13 cellular contexts compared by ENCODE assay signal in genomic region chr12:112998997-112999767, GRCh38. TPM values are rescaled to one million over a fixed set of nuclear protein-coding genes. Genes with fewer than 3 reads are reported as not detected.
A peak's percentile ranks its signal among the peaks of the same experiment; 100 is the strongest.
DNase-seq lines count a peak whose midpoint lies in the region; ATAC-seq and TF ChIP-seq lines count a peak whose summit lies in the region.
"Had no signal": no experiment of that assay in that cellular context is flagged by ENCODE, and none has a peak within 500 bp of the region (broad histone marks: within the 10 kb centered on the region; RNA-seq: fewer than 3 reads in every experiment).

No MANE protein-coding gene starts in this region.

- peaks cover 0 to 4% (median 0%) of the 10 kb centered on the region in 7 donors for H3K9me3 Mint-ChIP-seq in naive B cell

- DNase-seq in NCI-H1105 treated with DMSO at 0.1 percent for 48 hours (lab: John Stamatoyannopoulos, UW): peak; percentile 30
- DNase-seq in NCI-H1105 (lab: John Stamatoyannopoulos, UW): no peak
- DNase-seq in NCI-H1417 (lab: John Stamatoyannopoulos, UW): peak in 2 of 3 experiments; percentile 58 to 87
- peak; percentile 66 for DNase-seq in naive B cell
- no peak for DNase-seq in DMS114 treated with DMSO at 0.1 percent for 48 hours (lab: John Stamatoyannopoulos, UW; ENCODE audit: unreplicated experiment)
- no peak for DNase-seq in stimulated activated naive CD4-positive, alpha-beta T cell (lab: John Stamatoyannopoulos, UW)
- no peak for DNase-seq in GM10266 (ENCODE audit: extremely low spot score)
- DNase-seq: 8988T; activated CD4-positive, CD25-positive, alpha-beta regulatory T cell; aorta; left ventricle myocardium inferior; NCI-H2081 treated with DMSO at 0.1 percent for 48 hours had no signal

- TF ChIP-seq CTCF in GM10266 (IDR thresholded peaks at IDR 0.05; ENCODE audit: control insufficient read depth, insufficient read depth, low read depth, missing control alignments): no peak

- peaks cover 33 to 47% of the 10 kb centered on the region in 2 donors for H3K36me3 Mint-ChIP-seq in naive B cell

- ATAC-seq in HG02623 (IDR thresholded peaks at IDR 0.05; ENCODE audit: unreplicated experiment) (peak; percentile 82), naive B cell (ENCODE audit: low read depth in 2 of 2) (peak; percentile 95)

- peaks cover 23 to 30% (median 26%) of the 10 kb centered on the region in 3 donors for H3K4me1 Mint-ChIP-seq in naive B cell

- H3K27me3 Mint-ChIP-seq in naive B cell: no peaks in the 10 kb centered on the region

- H3K4me3 Mint-ChIP-seq in naive B cell: peak overlapping the region in 6 of 8 donors; percentile 27 to 70 (median 60)

- peak overlapping the region; percentile 80 to 96 (median 88) for H3K27ac Mint-ChIP-seq in naive B cell

RNA-seq across cellular contexts. Expression of gene OAS2, which starts 20.9 kb away (rescaled TPM):
- 10 to 100 TPM; 15.4 to 56.4 (median 37.2) TPM for polyA plus RNA-seq in naive B cell (ENCODE audit: low read depth in 6 of 6)

RNA-seq across cellular contexts. Expression of gene DTX1, which starts 57.3 kb away (rescaled TPM):
- polyA plus RNA-seq in naive B cell (ENCODE audit: low read depth in 6 of 6): 10 to 100 TPM in 3 of 6 donors, 1 to 10 TPM in 3; 1.9 to 16.8 (median 9.8) TPM

Comparison
In these comparisons a context has a peak if more than half of its experiments do, and no peak if none do; other contexts are left out.
1. DNase-seq: peak in NCI-H1105 treated with DMSO at 0.1 percent for 48 hours (single experiment), NCI-H1417 (2 of 3) and naive B cell (single experiment); none in NCI-H1105 (single experiment), DMS114 treated with DMSO at 0.1 percent for 48 hours (single experiment), stimulated activated naive CD4-positive, alpha-beta T cell (0 of 6) and GM10266 (single experiment).